Comparison of ENCODE assay signal across 1 cellular context in the genomic region with DNA sequence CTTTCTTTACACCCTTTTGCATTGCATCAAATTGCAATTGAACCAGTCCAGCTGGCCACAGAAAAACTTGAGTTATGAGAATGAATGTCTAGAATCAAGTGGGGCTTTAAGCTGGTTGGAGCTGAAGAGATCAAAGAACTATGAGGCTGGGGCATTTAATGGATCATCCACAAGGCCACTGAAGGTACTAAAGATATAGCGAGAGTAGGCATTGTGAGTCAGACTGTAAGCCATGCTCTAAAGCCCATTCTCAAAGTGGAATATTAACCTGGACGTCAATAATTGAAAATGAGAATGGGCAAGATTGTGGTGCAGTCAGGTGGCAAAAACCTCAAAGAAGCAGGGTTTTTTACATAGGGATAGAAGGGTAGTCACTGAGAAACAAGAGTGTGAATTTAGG.
TF ChIP-seq lines count a peak whose summit lies in the region.

No MANE protein-coding gene starts in this region.

TF ChIP-seq in HepG2, 621 proteins besides CTCF, POLR2A, EP300 and RAD21 (continued from another document and continues in another):
- TF ChIP-seq, protein P1, sequence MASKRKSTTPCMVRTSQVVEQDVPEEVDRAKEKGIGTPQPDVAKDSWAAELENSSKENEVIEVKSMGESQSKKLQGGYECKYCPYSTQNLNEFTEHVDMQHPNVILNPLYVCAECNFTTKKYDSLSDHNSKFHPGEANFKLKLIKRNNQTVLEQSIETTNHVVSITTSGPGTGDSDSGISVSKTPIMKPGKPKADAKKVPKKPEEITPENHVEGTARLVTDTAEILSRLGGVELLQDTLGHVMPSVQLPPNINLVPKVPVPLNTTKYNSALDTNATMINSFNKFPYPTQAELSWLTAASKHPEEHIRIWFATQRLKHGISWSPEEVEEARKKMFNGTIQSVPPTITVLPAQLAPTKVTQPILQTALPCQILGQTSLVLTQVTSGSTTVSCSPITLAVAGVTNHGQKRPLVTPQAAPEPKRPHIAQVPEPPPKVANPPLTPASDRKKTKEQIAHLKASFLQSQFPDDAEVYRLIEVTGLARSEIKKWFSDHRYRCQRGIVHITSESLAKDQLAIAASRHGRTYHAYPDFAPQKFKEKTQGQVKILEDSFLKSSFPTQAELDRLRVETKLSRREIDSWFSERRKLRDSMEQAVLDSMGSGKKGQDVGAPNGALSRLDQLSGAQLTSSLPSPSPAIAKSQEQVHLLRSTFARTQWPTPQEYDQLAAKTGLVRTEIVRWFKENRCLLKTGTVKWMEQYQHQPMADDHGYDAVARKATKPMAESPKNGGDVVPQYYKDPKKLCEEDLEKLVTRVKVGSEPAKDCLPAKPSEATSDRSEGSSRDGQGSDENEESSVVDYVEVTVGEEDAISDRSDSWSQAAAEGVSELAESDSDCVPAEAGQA (IDR thresholded peaks at IDR 0.05; ENCODE audit: low read depth) = no peak
- TF ChIP-seq, protein P1 (CRISPR knock-in tag; IDR thresholded peaks at IDR 0.05; ENCODE audit: borderline replicate concordance) = no peak
- no peak for TF ChIP-seq TAF1 (CRISPR knock-in tag; IDR thresholded peaks at IDR 0.05)
- TF ChIP-seq AKNA (CRISPR knock-in tag; IDR thresholded peaks at IDR 0.05; ENCODE audit: borderline replicate concordance) = no peak
- TF ChIP-seq FOSL1 (CRISPR knock-in tag; IDR thresholded peaks at IDR 0.05; ENCODE audit: borderline replicate concordance) = peak; percentile 22; the same call in 1 of the 2 replicates
- TF ChIP-seq EED (CRISPR knock-in tag; IDR thresholded peaks at IDR 0.05) = no peak
- no peak for TF ChIP-seq GABPA (IDR thresholded peaks at IDR 0.05; ENCODE audit: low read depth, low read length)
- no peak for TF ChIP-seq GABPA (CRISPR knock-in tag; IDR thresholded peaks at IDR 0.05; ENCODE audit: low read depth)
- peak; percentile 81 for TF ChIP-seq ZNF644 (CRISPR knock-in tag; IDR thresholded peaks at IDR 0.05; ENCODE audit: low read depth)
- no peak for TF ChIP-seq LCORL (IDR thresholded peaks at IDR 0.05)
- no peak for TF ChIP-seq LCORL (CRISPR knock-in tag; IDR thresholded peaks at IDR 0.05)
- TF ChIP-seq, protein P2, sequence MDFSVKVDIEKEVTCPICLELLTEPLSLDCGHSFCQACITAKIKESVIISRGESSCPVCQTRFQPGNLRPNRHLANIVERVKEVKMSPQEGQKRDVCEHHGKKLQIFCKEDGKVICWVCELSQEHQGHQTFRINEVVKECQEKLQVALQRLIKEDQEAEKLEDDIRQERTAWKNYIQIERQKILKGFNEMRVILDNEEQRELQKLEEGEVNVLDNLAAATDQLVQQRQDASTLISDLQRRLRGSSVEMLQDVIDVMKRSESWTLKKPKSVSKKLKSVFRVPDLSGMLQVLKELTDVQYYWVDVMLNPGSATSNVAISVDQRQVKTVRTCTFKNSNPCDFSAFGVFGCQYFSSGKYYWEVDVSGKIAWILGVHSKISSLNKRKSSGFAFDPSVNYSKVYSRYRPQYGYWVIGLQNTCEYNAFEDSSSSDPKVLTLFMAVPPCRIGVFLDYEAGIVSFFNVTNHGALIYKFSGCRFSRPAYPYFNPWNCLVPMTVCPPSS (IDR thresholded peaks at IDR 0.05) = no peak
- peak; percentile 26; the same call in 1 of the 2 replicates for TF ChIP-seq ZNF331 (CRISPR knock-in tag; IDR thresholded peaks at IDR 0.05)
- peak; percentile 61 for TF ChIP-seq SAP130 (CRISPR knock-in tag; IDR thresholded peaks at IDR 0.05; ENCODE audit: low read depth)
- peak; percentile 70 for TF ChIP-seq PAXIP1 (CRISPR knock-in tag; conservative IDR thresholded peaks at IDR 0.05)
- TF ChIP-seq, protein P3, sequence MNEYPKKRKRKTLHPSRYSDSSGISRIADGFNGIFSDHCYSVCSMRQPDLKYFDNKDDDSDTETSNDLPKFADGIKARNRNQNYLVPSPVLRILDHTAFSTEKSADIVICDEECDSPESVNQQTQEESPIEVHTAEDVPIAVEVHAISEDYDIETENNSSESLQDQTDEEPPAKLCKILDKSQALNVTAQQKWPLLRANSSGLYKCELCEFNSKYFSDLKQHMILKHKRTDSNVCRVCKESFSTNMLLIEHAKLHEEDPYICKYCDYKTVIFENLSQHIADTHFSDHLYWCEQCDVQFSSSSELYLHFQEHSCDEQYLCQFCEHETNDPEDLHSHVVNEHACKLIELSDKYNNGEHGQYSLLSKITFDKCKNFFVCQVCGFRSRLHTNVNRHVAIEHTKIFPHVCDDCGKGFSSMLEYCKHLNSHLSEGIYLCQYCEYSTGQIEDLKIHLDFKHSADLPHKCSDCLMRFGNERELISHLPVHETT (CRISPR knock-in tag; conservative IDR thresholded peaks at IDR 0.05) = no peak
- TF ChIP-seq, protein P4, sequence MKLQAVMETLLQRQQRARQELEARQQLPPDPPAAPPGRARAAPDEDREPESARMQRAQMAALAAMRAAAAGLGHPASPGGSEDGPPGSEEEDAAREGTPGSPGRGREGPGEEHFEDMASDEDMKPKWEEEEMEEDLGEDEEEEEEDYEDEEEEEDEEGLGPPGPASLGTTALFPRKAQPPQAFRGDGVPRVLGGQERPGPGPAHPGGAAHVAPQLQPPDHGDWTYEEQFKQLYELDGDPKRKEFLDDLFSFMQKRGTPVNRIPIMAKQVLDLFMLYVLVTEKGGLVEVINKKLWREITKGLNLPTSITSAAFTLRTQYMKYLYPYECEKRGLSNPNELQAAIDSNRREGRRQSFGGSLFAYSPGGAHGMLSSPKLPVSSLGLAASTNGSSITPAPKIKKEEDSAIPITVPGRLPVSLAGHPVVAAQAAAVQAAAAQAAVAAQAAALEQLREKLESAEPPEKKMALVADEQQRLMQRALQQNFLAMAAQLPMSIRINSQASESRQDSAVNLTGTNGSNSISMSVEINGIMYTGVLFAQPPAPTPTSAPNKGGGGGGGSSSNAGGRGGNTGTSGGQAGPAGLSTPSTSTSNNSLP (IDR thresholded peaks at IDR 0.05; ENCODE audit: low read depth, low read length) = peak; percentile 40; the same call in 1 of the 2 replicates
- peak; percentile 45; the same call in 1 of the 2 replicates for TF ChIP-seq ZNF607 (CRISPR knock-in tag; IDR thresholded peaks at IDR 0.05; ENCODE audit: borderline replicate concordance)
- no peak for TF ChIP-seq TFE3 (CRISPR knock-in tag; IDR thresholded peaks at IDR 0.05)
- TF ChIP-seq REXO4 (CRISPR knock-in tag; IDR thresholded peaks at IDR 0.05; ENCODE audit: borderline replicate concordance) = no peak
- TF ChIP-seq KLF15 (CRISPR knock-in tag; IDR thresholded peaks at IDR 0.05; ENCODE audit: borderline replicate concordance) = no peak
- TF ChIP-seq KLF12 (CRISPR knock-in tag; IDR thresholded peaks at IDR 0.05; ENCODE audit: borderline replicate concordance) = no peak
- TF ChIP-seq MAFF (IDR thresholded peaks at IDR 0.05; ENCODE audit: low read depth, low read length) = no peak
- no peak for TF ChIP-seq ZBTB33 (CRISPR knock-in tag; IDR thresholded peaks at IDR 0.05)
